In the genomic region with DNA sequence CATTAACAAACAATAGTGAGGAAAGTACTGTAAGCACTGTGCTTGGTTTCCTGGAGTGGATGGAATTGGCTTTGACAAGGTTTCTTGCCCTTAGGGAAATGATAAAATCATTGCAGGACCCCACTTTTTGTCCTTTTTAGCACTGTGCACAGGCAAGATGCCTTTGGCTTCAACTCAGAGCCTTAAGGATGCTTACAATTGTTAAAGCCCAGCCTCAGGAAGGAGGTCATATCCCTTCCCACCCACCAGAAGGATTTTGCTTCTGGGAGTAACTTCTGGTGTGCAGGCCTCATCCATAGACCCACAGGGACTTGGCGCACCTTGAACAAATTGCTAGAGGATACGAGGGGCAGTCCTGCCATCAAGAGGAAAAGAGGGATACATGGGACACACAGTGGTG, we compare ENCODE assay signal across 26 cellular contexts.
"Had no signal": no experiment of that assay in that cellular context is flagged by ENCODE, and none has a peak within 500 bp of the region (broad histone marks: within the 10 kb centered on the region; RNA-seq: fewer than 3 reads in every experiment).

No MANE protein-coding gene starts in this region.

- ATAC-seq: activated T-cell treated with anti-CD3 and anti-CD28 coated beads, Interleukin-2, amount 50 U/mL, for 4 hours; left colon; stimulated activated naive B cell treated with anti-CD40 and anti-IgM and Interleukin-4, amounts not matched to agents 10 μg/mL and 1 μg/mL and 100 μg/mL, for 72 hours; upper lobe of right lung; WTC11 had no signal

- H3K27ac Mint-ChIP-seq: activated CD4-positive, alpha-beta memory T cell treated with anti-CD3 and anti-CD28 coated beads, Interleukin-2, amount 10 ng/mL, durations not matched to agents 7 days and 5 days; activated CD4-positive, alpha-beta T cell treated with anti-CD3 and anti-CD28 coated beads, Interleukin-2, amount 10 ng/mL, durations not matched to agents 7 days and 5 days; activated T-helper 17 cell treated with anti-CD3 and anti-CD28 coated beads, Interleukin-2, amount 50 U/mL, for 72 hours; dendritic cell treated with granulocyte-macrophage colony-stimulating factor and Interleukin-4, amounts not matched to agents 40 ng/mL and 50 ng/mL, for 4 days; nephron progenitor cell; stimulated activated naive B cell treated with anti-CD40 and anti-IgM and Interleukin-4, amounts not matched to agents 10 μg/mL and 1 μg/mL and 100 μg/mL, for 72 hours; WTC11 had no signal

- H3K27me3 Mint-ChIP-seq: activated CD4-positive, alpha-beta memory T cell treated with anti-CD3 and anti-CD28 coated beads, Interleukin-2, amount 10 ng/mL, durations not matched to agents 7 days and 5 days; dendritic cell treated with granulocyte-macrophage colony-stimulating factor and Interleukin-4, amounts not matched to agents 40 ng/mL and 50 ng/mL, for 4 days had no signal

- H3K4me2 ChIP-seq: smooth muscle cell had no signal

- H3K9me3 Mint-ChIP-seq: activated CD4-positive, alpha-beta memory T cell treated with anti-CD3 and anti-CD28 coated beads, Interleukin-2, amount 10 ng/mL, durations not matched to agents 7 days and 5 days; activated CD4-positive, alpha-beta T cell treated with anti-CD3 and anti-CD28 coated beads, Interleukin-2, amount 10 ng/mL, durations not matched to agents 7 days and 5 days; activated T-cell treated with anti-CD3 and anti-CD28 coated beads, Interleukin-2, amount 50 U/mL, for 4 hours; activated T-helper 17 cell treated with anti-CD3 and anti-CD28 coated beads, Interleukin-2, amount 50 U/mL, for 72 hours; dendritic cell treated with granulocyte-macrophage colony-stimulating factor and Interleukin-4, amounts not matched to agents 40 ng/mL and 50 ng/mL, for 4 days; stimulated activated naive B cell treated with anti-CD40 and anti-IgM and Interleukin-4, amounts not matched to agents 10 μg/mL and 1 μg/mL and 100 μg/mL, for 72 hours; WTC11 had no signal

- H3K4me3 ChIP-seq: smooth muscle cell, stomach, thyroid gland, upper lobe of right lung had no signal

- H3K9me3 ChIP-seq: stomach, thyroid gland, upper lobe of right lung had no signal

- H3K36me3 ChIP-seq: stomach, thyroid gland, upper lobe of right lung had no signal

- H3K4me1 ChIP-seq: thyroid gland, upper lobe of right lung had no signal

- DNase-seq: activated CD4-positive, alpha-beta memory T cell treated with anti-CD3 and anti-CD28 coated beads, Interleukin-2, amount 10 ng/mL, durations not matched to agents 7 days and 5 days; activated CD4-positive, alpha-beta T cell treated with anti-CD3 and anti-CD28 coated beads for 1 hour; activated CD4-positive, alpha-beta T cell treated with anti-CD3 and anti-CD28 coated beads, Interleukin-2, amount 10 ng/mL, durations not matched to agents 7 days and 5 days; activated CD8-positive, alpha-beta memory T cell treated with anti-CD3 and anti-CD28 coated beads, Interleukin-2, amount 50 U/mL, for 48 hours; activated gamma-delta T cell treated with Interleukin-2 at 50 U/mL for 16 hours; activated naive CD4-positive, alpha-beta T cell treated with anti-CD3 and anti-CD28 coated beads, Interleukin-2, amount 50 U/mL, for 16 hours; activated T-cell treated with anti-CD3 and anti-CD28 coated beads, Interleukin-2, amount 50 U/mL, for 4 hours; amygdala; central memory CD4-positive, alpha-beta T cell; effector CD4-positive, alpha-beta T cell; glutamatergic neuron; hippocampal formation; left colon; nephron progenitor cell; stimulated activated CD4-positive, alpha-beta T cell treated with anti-CD3 and anti-CD28 coated beads, Interleukin-1b, Interleukin-23, amount 100 ng/mL, for 48 hours; stimulated activated naive B cell treated with anti-CD40 and anti-IgM and Interleukin-4, amounts not matched to agents 10 μg/mL and 1 μg/mL and 100 μg/mL, for 72 hours; stomach; T-helper 2 cell; thyroid gland; upper lobe of right lung had no signal

- FAIRE-seq: frontal cortex, keratinocyte had no signal

- H3K36me3 Mint-ChIP-seq: stimulated activated naive B cell treated with anti-CD40 and anti-IgM and Interleukin-4, amounts not matched to agents 10 μg/mL and 1 μg/mL and 100 μg/mL, for 72 hours; WTC11 had no signal

- H3K27ac ChIP-seq: thyroid gland, upper lobe of right lung had no signal

- H3K4me3 Mint-ChIP-seq: activated CD4-positive, alpha-beta memory T cell treated with anti-CD3 and anti-CD28 coated beads, Interleukin-2, amount 10 ng/mL, durations not matched to agents 7 days and 5 days; activated CD4-positive, alpha-beta T cell treated with anti-CD3 and anti-CD28 coated beads, Interleukin-2, amount 10 ng/mL, durations not matched to agents 7 days and 5 days; activated T-cell treated with anti-CD3 and anti-CD28 coated beads, Interleukin-2, amount 50 U/mL, for 4 hours; activated T-helper 17 cell treated with anti-CD3 and anti-CD28 coated beads, Interleukin-2, amount 50 U/mL, for 72 hours; dendritic cell treated with granulocyte-macrophage colony-stimulating factor and Interleukin-4, amounts not matched to agents 40 ng/mL and 50 ng/mL, for 4 days; nephron progenitor cell; stimulated activated naive B cell treated with anti-CD40 and anti-IgM and Interleukin-4, amounts not matched to agents 10 μg/mL and 1 μg/mL and 100 μg/mL, for 72 hours; WTC11 had no signal

- H3K27me3 ChIP-seq: thyroid gland, upper lobe of right lung had no signal
